Comparison of ENCODE assay signal across 13 cellular contexts in genomic region chr13:33260168-33261098, GRCh38. TPM values are rescaled to one million over a fixed set of nuclear protein-coding genes. Genes with fewer than 3 reads are reported as not detected.
DNase-seq lines count a peak whose midpoint lies in the region; ATAC-seq, FAIRE-seq and TF ChIP-seq lines count a peak whose summit lies in the region.
"Had no signal": no experiment of that assay in that cellular context is flagged by ENCODE, and none has a peak within 500 bp of the region (broad histone marks: within the 10 kb centered on the region; RNA-seq: fewer than 3 reads in every experiment).

No MANE protein-coding gene starts in this region.

- H3K9me3 ChIP-seq in astrocyte (ENCODE audit: insufficient read depth, low read depth, low read length): no peaks in the 10 kb centered on the region
- no peaks in the 10 kb centered on the region for H3K9me3 ChIP-seq in HepG2 (ENCODE audit: low read length)

- TF ChIP-seq RAD21 in HepG2 (CRISPR knock-in tag; IDR thresholded peaks at IDR 0.05): peak; percentile 12; the same call in 1 of the 2 replicates

- TF ChIP-seq CTCF in astrocyte (IDR thresholded peaks at IDR 0.05; ENCODE audit: insufficient read depth, low read depth, low read length) (no peak), HepG2 (CRISPR knock-in tag; IDR thresholded peaks at IDR 0.05) (0 out of 2 replicates have a peak, but pooled peaks have one; percentile 14)

- no peak overlapping the region for H3K27ac ChIP-seq in astrocyte (ENCODE audit: low read depth, low read length)
- H3K27ac ChIP-seq in HepG2 (ENCODE audit: extremely low read length, insufficient read depth, low read length): peak overlapping the region; percentile 94
- H3K27ac ChIP-seq: 22Rv1 had no signal

- H2AFZ ChIP-seq in astrocyte (ENCODE audit: low read depth, low read length): no peak overlapping the region
- H2AFZ ChIP-seq in HepG2 (ENCODE audit: low read length): no peak overlapping the region

- H4K20me1 ChIP-seq in astrocyte (ENCODE audit: insufficient read depth, low read length) (peaks cover 34% of the 10 kb centered on the region), HepG2 (ENCODE audit: insufficient read depth, low read length) (no peaks in the 10 kb centered on the region)

- H3K27ac Mint-ChIP-seq in astrocyte (ENCODE audit: unreplicated experiment): peak overlapping the region; percentile 54
- H3K27ac Mint-ChIP-seq: activated naive CD8-positive, alpha-beta T cell treated with anti-CD3 and anti-CD28 coated beads, Interleukin-2, amount 50 U/mL, for 24 hours; stimulated activated naive CD8-positive, alpha-beta T cell treated with anti-CD3 and anti-CD28 coated beads, Interleukin-15, amount 100 ng/mL, for 72 hours had no signal

- no peaks in the 10 kb centered on the region for H3K9me3 Mint-ChIP-seq in astrocyte (ENCODE audit: unreplicated experiment)
- H3K9me3 Mint-ChIP-seq: activated naive CD8-positive, alpha-beta T cell treated with anti-CD3 and anti-CD28 coated beads, Interleukin-2, amount 50 U/mL, for 24 hours; stimulated activated naive CD8-positive, alpha-beta T cell treated with anti-CD3 and anti-CD28 coated beads, Interleukin-15, amount 100 ng/mL, for 72 hours had no signal

- H3K4me1 ChIP-seq in astrocyte (ENCODE audit: insufficient read depth, low read length) (peaks cover 47% of the 10 kb centered on the region), HepG2 (ENCODE audit: insufficient read depth, low read length) (peaks cover 91% of the 10 kb centered on the region)

- POLR2A ChIA-PET in HepG2 (lab: Yijun Ruan, JAX): interaction anchor here (0.7 to 3.9 kb wide), 12 partner anchors 12 to 382 kb away, joined by 3 to 64 read pairs (median 7); partner anchors contain the start of gene STARD13

- H3K9ac ChIP-seq in astrocyte (ENCODE audit: low read length) (no peak overlapping the region), HepG2 (ENCODE audit: insufficient read depth, low read depth, low read length) (peak overlapping the region; percentile 63)

- CTCF ChIA-PET in HepG2 (lab: Yijun Ruan, JAX; ENCODE audit: low intra/inter-chr PET ratio, low total read pairs): no interaction called here

- intact Hi-C loops in HepG2 (cut with micrococcal nuclease; ENCODE audit: unreplicated experiment): loop anchor here (1.0 to 10.0 kb wide), 5 partner anchors 25 to 350 kb away; partner anchors contain the start of gene STARD13

- ATAC-seq in HepG2: peak; percentile 87
- no peak for ATAC-seq in GM21526 (IDR thresholded peaks at IDR 0.05; ENCODE audit: low FRiP score, unreplicated experiment)
- ATAC-seq: activated naive CD8-positive, alpha-beta T cell treated with anti-CD3 and anti-CD28 coated beads, Interleukin-2, amount 50 U/mL, for 24 hours; stimulated activated naive CD8-positive, alpha-beta T cell treated with anti-CD3 and anti-CD28 coated beads, Interleukin-15, amount 100 ng/mL, for 72 hours had no signal

- TF ChIP-seq EP300 in HepG2 (IDR thresholded peaks at IDR 0.05; ENCODE audit: low read depth in 2 of 2, low read length in 2 of 2) (peak; percentile 90 to 99; a peak in 3 of 4 replicates), HepG2 (CRISPR knock-in tag; IDR thresholded peaks at IDR 0.05; ENCODE audit: borderline replicate concordance) (peak; percentile 96)

- peak; percentile 59 to 70; a peak in 3 of 4 replicates for TF ChIP-seq POLR2A in HepG2 (IDR thresholded peaks at IDR 0.05; ENCODE audit: insufficient read depth in 1 of 2, low read depth in 2 of 2, low read length in 2 of 2)

- under 1% methylated on average over 10 of the region's 10 CpGs for WGBS in HepG2 (ENCODE audit: low lambda C conversion rate)

- H3K4me1 Mint-ChIP-seq in astrocyte (ENCODE audit: low read depth, unreplicated experiment): peaks cover 76% of the 10 kb centered on the region
- H3K4me1 Mint-ChIP-seq: activated naive CD8-positive, alpha-beta T cell treated with anti-CD3 and anti-CD28 coated beads, Interleukin-2, amount 50 U/mL, for 24 hours; stimulated activated naive CD8-positive, alpha-beta T cell treated with anti-CD3 and anti-CD28 coated beads, Interleukin-15, amount 100 ng/mL, for 72 hours had no signal

- H3K4me3 Mint-ChIP-seq in astrocyte (ENCODE audit: unreplicated experiment): peak overlapping the region; percentile 5
- H3K4me3 Mint-ChIP-seq: activated naive CD8-positive, alpha-beta T cell treated with anti-CD3 and anti-CD28 coated beads, Interleukin-2, amount 50 U/mL, for 24 hours; stimulated activated naive CD8-positive, alpha-beta T cell treated with anti-CD3 and anti-CD28 coated beads, Interleukin-15, amount 100 ng/mL, for 72 hours had no signal

- H3K27me3 Mint-ChIP-seq in astrocyte (ENCODE audit: low read depth, unreplicated experiment): no peaks in the 10 kb centered on the region
- H3K27me3 Mint-ChIP-seq: activated naive CD8-positive, alpha-beta T cell treated with anti-CD3 and anti-CD28 coated beads, Interleukin-2, amount 50 U/mL, for 24 hours; stimulated activated naive CD8-positive, alpha-beta T cell treated with anti-CD3 and anti-CD28 coated beads, Interleukin-15, amount 100 ng/mL, for 72 hours had no signal

- H3K4me3 ChIP-seq in astrocyte (ENCODE audit: insufficient read depth, low read depth, low read length): no peak overlapping the region
- peak overlapping the region; percentile 0 to 15 (median 4); a peak in 1 of 6 replicates for H3K4me3 ChIP-seq in HepG2 (replicated peaks in 1 of 3; ENCODE audit: insufficient read depth in 1 of 3, low read depth in 2 of 3, low read length in 3 of 3)

- peak overlapping the region; percentile 13 for H3K4me2 ChIP-seq in astrocyte (ENCODE audit: low read length)
- peak overlapping the region; percentile 81 for H3K4me2 ChIP-seq in HepG2 (ENCODE audit: low read depth, low read length)

- FAIRE-seq in astrocyte (lab: Jason Lieb, UNC) (no peak), HepG2 (lab: Jason Lieb, UNC) (peak; percentile 95)
- FAIRE-seq: G401.6 had no signal

- H3K36me3 ChIP-seq in astrocyte (ENCODE audit: insufficient read depth, low read length): no peaks in the 10 kb centered on the region
- peaks cover 2 to 14% of the 10 kb centered on the region in 2 experiments; a peak in 4 of 5 replicates for H3K36me3 ChIP-seq in HepG2 (replicated peaks in 1 of 2; ENCODE audit: control insufficient read depth in 1 of 2, insufficient read depth in 2 of 2, low read length in 2 of 2)

- H3K27me3 ChIP-seq in astrocyte (ENCODE audit: insufficient read depth, low read length): no peaks in the 10 kb centered on the region
- no peaks in the 10 kb centered on the region for H3K27me3 ChIP-seq in HepG2 (ENCODE audit: control insufficient read depth in 1 of 2, insufficient read depth in 2 of 2, low read length in 2 of 2)

- H3K36me3 Mint-ChIP-seq in astrocyte (ENCODE audit: low read depth, unreplicated experiment): peaks cover 6% of the 10 kb centered on the region

- no TSS peak for BruUV-seq in HepG2 (replicated peaks; lab: Mats Ljungman, UMichigan)

- DNase-seq in DMS153 treated with DMSO at 0.1 percent for 48 hours (lab: John Stamatoyannopoulos, UW; ENCODE audit: unreplicated experiment) (peak; percentile 19), DMS153 (lab: John Stamatoyannopoulos, UW) (no peak), astrocyte (ENCODE audit: low read depth) (no peak), HepG2 (ENCODE audit: low spot score) (peak; percentile 99), superior temporal gyrus (ENCODE audit: extremely low spot score) (peak; percentile 69), ureter (ENCODE audit: low spot score) (no peak), putamen (ENCODE audit: low spot score) (no peak)
- DNase-seq: activated naive CD8-positive, alpha-beta T cell treated with anti-CD3 and anti-CD28 coated beads, Interleukin-2, amount 50 U/mL, for 24 hours; NCI-H2029; stimulated activated naive CD8-positive, alpha-beta T cell treated with anti-CD3 and anti-CD28 coated beads, Interleukin-15, amount 100 ng/mL, for 72 hours had no signal

- in situ Hi-C loops in HepG2 (cut with HindIII; ENCODE audit: extremely low pct_ligation_motif_present, low pct_unique_long_range_greater_than_20kb): no loop called here

- H3K79me2 ChIP-seq in astrocyte (ENCODE audit: insufficient read depth, low read length): peaks cover 100% of the 10 kb centered on the region
- H3K79me2 ChIP-seq in HepG2 (ENCODE audit: insufficient read depth, low read length): peaks cover 60% of the 10 kb centered on the region

TF ChIP-seq in HepG2, 621 proteins besides CTCF, POLR2A, EP300 and RAD21 (continues in another document):
- TF ChIP-seq JUN (CRISPR knock-in tag; IDR thresholded peaks at IDR 0.05) (0 out of 2 replicates have a peak, but pooled peaks have one; percentile 17), GABPA (IDR thresholded peaks at IDR 0.05; ENCODE audit: low read depth, low read length) (no peak), GABPA (CRISPR knock-in tag; IDR thresholded peaks at IDR 0.05; ENCODE audit: low read depth) (peak; percentile 46; the same call in 1 of the 2 replicates), ISL2 (CRISPR knock-in tag; IDR thresholded peaks at IDR 0.05) (peak; percentile 99), CEBPG (CRISPR knock-in tag; IDR thresholded peaks at IDR 0.05) (peak; percentile 95), SRSF4 (IDR thresholded peaks at IDR 0.05; ENCODE audit: low read depth, low read length, poor library complexity, severe bottlenecking) (no peak), SMAD3 (CRISPR knock-in tag; IDR thresholded peaks at IDR 0.05) (no peak; the same call in 1 of the 2 replicates)

RNA-seq across cellular contexts. Expression of gene STARD13, which starts 25.1 kb away (rescaled TPM):
- total RNA-seq in astrocyte (28.7 and 30.1 TPM in 2 replicates), HepG2 (2016; rRNA removed; fragmentation: Illumina TruSeq; extraction: Trizol) (13.8 and 14.3 TPM in 2 replicates), ureter (50.1 TPM)
- 5.1 and 5.3 TPM in 2 replicates for total RNA-seq in HepG2 (2016; cell fraction: cytosol; rRNA removed; fragmentation: Illumina TruSeq; extraction: Trizol; ENCODE audit: low read depth)
- 13.0 and 13.3 TPM in 2 replicates for total RNA-seq in HepG2 (2016; cell fraction: insoluble cytoplasmic fraction; rRNA removed; fragmentation: Illumina TruSeq; extraction: Trizol)
- total RNA-seq in HepG2 (2016; cell fraction: membrane; rRNA removed; fragmentation: Illumina TruSeq; extraction: Trizol): 9.4 and 10.5 TPM in 2 replicates
- 53.4 and 58.4 TPM in 2 replicates for total RNA-seq in HepG2 (2016; cell fraction: nucleus; rRNA removed; fragmentation: Illumina TruSeq; extraction: Trizol)
- 10.4 and 12.8 TPM in 2 replicates for polyA plus RNA-seq in HepG2 (2011; rRNA removed)
- polyA plus RNA-seq in HepG2 (2011; cell fraction: cytosol; rRNA removed): 5.8 and 6.4 TPM in 2 replicates
- polyA plus RNA-seq in HepG2 (2011; cell fraction: nucleus; rRNA removed): 15.9 and 29.1 TPM in 2 replicates
- polyA plus RNA-seq in HepG2 (2012): 11.9 and 13.6 TPM in 2 replicates
- polyA plus RNA-seq in HepG2 (2016; cell fraction: cytosol; fragmentation: Illumina TruSeq; extraction: Trizol; ENCODE audit: low read depth): 2.0 and 2.1 TPM in 2 replicates
- polyA plus RNA-seq in HepG2 (2016; cell fraction: insoluble cytoplasmic fraction; fragmentation: Illumina TruSeq; extraction: Trizol; ENCODE audit: low read depth): 8.6 and 9.2 TPM in 2 replicates
- polyA plus RNA-seq in HepG2 (2016; cell fraction: membrane; fragmentation: Illumina TruSeq; extraction: Trizol; ENCODE audit: low read depth): 2.3 and 3.4 TPM in 2 replicates
- polyA plus RNA-seq in HepG2 (2016; cell fraction: nucleus; fragmentation: Illumina TruSeq; extraction: Trizol; ENCODE audit: insufficient read depth, low read depth): 14.9 and 15.9 TPM in 2 replicates
- polyA minus RNA-seq in HepG2 (2011; rRNA and poly(A)+ RNA removed; ENCODE audit: low replicate concordance): 7.2 and 67.0 TPM in 2 replicates
- polyA minus RNA-seq in HepG2 (2011; cell fraction: cytosol; rRNA and poly(A)+ RNA removed): 9.8 and 14.1 TPM in 2 replicates
- 147 and 165 TPM in 2 replicates for polyA minus RNA-seq in HepG2 (2011; cell fraction: nucleus; rRNA and poly(A)+ RNA removed)

Comparison
In these comparisons a context has a peak if more than half of its experiments do, and no peak if none do; other contexts are left out.
1. DNase-seq: peak in DMS153 treated with DMSO at 0.1 percent for 48 hours (single experiment), HepG2 (single experiment) and superior temporal gyrus (single experiment); none in DMS153 (single experiment), astrocyte (single experiment), ureter (single experiment) and putamen (single experiment).